ENCODE assay signal across 23 cellular contexts in genomic region chr5:57754616-57755015, GRCh38.
"Had no signal": no experiment of that assay in that cellular context is flagged by ENCODE, and none has a peak within 500 bp of the region (broad histone marks: within the 10 kb centered on the region; RNA-seq: fewer than 3 reads in every experiment).

No MANE protein-coding gene starts in this region.

- H3K9me3 ChIP-seq: gastroesophageal sphincter, heart left ventricle, left ventricle myocardium inferior, mucosa of descending colon, prostate gland, suprapubic skin had no signal

- H3K27ac ChIP-seq: epithelial cell of prostate, gastroesophageal sphincter, heart left ventricle, left ventricle myocardium inferior, prostate gland, suprapubic skin, VCaP had no signal

- H3K4me3 ChIP-seq: gastroesophageal sphincter, heart left ventricle, left ventricle myocardium inferior, mucosa of descending colon, prostate gland, skin epidermis, suprapubic skin had no signal

- DNase-seq: activated CD4-positive, alpha-beta T cell treated with anti-CD3 and anti-CD28 coated beads for 1 hour; activated gamma-delta T cell; activated T-cell treated with anti-CD3 and anti-CD28 coated beads, Interleukin-2, amount 50 U/mL, for 72 hours; dermis blood vessel endothelial cell; effector memory CD8-positive, alpha-beta T cell; heart left ventricle; kidney glomerular epithelial cell; left ventricle myocardium inferior; mucosa of descending colon; naive B cell; right cardiac atrium; stimulated activated CD4-positive, alpha-beta T cell treated with anti-CD3 and anti-CD28 coated beads, Interleukin-15, amount 100 ng/mL, for 24 hours; stimulated activated CD4-positive, alpha-beta T cell treated with anti-CD3 and anti-CD28 coated beads, Interleukin-2, amount 100 ng/mL, for 48 hours; SW 1271; T-helper 2 cell; trophoblast cell had no signal

- H3K27me3 ChIP-seq: gastroesophageal sphincter, heart left ventricle, suprapubic skin had no signal

- H3K4me1 ChIP-seq: gastroesophageal sphincter, heart left ventricle, left ventricle myocardium inferior, prostate gland had no signal

- H3K36me3 ChIP-seq: gastroesophageal sphincter, heart left ventricle, left ventricle myocardium inferior, prostate gland, suprapubic skin had no signal

- FAIRE-seq: astrocyte had no signal
